Comparison of ENCODE assay signal across 1 cellular context in the genomic region with DNA sequence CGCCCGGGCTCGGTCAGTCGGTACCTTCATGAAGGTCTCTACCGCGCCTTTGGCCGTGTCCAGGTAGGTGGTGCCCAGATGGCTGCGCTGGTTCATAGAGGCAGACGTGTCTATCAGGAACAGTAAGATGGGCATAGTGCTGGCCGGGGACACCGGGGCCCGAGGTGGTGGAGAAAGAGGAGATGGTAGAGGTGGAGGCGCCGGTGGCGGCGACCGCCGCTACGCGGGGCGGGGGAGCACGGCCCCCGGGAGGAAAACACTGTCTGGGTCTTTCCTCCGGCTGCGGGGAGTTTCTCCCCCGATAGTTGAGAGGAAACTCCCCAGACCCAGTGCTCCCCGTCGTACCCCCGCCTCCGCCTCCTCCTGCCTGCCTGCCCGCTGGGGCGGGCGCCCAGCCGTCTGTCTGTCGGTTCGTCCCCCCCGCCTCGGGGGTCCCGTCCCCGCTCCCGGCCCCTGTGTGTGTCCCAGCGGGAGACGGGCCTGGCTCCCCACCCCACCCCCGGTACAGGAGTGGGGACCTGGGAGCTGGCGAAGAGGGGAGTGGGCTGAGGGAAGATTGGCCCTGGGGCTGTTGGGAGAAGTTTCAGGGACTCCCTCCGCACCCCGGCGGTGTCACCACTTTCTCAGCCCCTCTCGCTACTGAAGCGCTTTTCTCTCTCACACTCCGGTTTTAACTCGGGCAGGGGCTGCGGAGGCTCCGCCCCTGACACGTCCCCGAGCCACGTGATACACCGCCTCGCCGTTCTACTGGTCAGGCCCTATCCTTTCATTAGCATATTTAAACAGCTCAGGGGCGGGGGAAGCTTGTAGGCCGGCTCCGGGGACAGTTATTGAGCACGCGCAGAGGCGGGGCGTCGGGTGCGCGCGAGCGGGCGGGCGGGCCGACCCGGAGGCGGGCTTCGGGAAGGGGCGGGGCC.
TF ChIP-seq lines count a peak whose summit lies in the region.

A gene with protein sequence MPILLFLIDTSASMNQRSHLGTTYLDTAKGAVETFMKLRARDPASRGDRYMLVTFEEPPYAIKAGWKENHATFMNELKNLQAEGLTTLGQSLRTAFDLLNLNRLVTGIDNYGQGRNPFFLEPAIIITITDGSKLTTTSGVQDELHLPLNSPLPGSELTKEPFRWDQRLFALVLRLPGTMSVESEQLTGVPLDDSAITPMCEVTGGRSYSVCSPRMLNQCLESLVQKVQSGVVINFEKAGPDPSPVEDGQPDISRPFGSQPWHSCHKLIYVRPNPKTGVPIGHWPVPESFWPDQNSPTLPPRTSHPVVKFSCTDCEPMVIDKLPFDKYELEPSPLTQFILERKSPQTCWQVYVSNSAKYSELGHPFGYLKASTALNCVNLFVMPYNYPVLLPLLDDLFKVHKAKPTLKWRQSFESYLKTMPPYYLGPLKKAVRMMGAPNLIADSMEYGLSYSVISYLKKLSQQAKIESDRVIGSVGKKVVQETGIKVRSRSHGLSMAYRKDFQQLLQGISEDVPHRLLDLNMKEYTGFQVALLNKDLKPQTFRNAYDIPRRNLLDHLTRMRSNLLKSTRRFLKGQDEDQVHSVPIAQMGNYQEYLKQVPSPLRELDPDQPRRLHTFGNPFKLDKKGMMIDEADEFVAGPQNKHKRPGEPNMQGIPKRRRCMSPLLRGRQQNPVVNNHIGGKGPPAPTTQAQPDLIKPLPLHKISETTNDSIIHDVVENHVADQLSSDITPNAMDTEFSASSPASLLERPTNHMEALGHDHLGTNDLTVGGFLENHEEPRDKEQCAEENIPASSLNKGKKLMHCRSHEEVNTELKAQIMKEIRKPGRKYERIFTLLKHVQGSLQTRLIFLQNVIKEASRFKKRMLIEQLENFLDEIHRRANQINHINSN (minus strand): TSS at position 646 of the 917 bp plus-strand sequence. CDS start 511 bp downstream, at position 135.

TF ChIP-seq in HCT116, 20 proteins besides CTCF, POLR2A, EP300 and RAD21 (continued from another document):
- TF ChIP-seq ZBTB33 (IDR thresholded peaks at IDR 0.05; ENCODE audit: extremely low read depth, insufficient replicate concordance, low read length) = no peak
- TF ChIP-seq YY1 (IDR thresholded peaks at IDR 0.05; ENCODE audit: extremely low read depth, insufficient replicate concordance, low read depth, low read length) = peak; percentile 51
- no peak for TF ChIP-seq CBX3 (IDR thresholded peaks at IDR 0.05; ENCODE audit: low read depth)
- TF ChIP-seq ELF1 (IDR thresholded peaks at IDR 0.05; ENCODE audit: borderline replicate concordance, low read depth) = no peak
- peak; percentile 98 for TF ChIP-seq POLR2AphosphoS5 (IDR thresholded peaks at IDR 0.05; ENCODE audit: low read depth, low read length)
- TF ChIP-seq CEBPB (IDR thresholded peaks at IDR 0.05; ENCODE audit: low read depth) = no peak
- TF ChIP-seq, protein P1, sequence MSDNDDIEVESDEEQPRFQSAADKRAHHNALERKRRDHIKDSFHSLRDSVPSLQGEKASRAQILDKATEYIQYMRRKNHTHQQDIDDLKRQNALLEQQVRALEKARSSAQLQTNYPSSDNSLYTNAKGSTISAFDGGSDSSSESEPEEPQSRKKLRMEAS (IDR thresholded peaks at IDR 0.05) = no peak
- TF ChIP-seq SRF (IDR thresholded peaks at IDR 0.05; ENCODE audit: low read depth) = no peak
- TF ChIP-seq SP1 (IDR thresholded peaks at IDR 0.05; ENCODE audit: low read depth) = no peak
- TF ChIP-seq REST (IDR thresholded peaks at IDR 0.05; ENCODE audit: low read depth) = no peak
- no peak for TF ChIP-seq ZNF274 (IDR thresholded peaks at IDR 0.05; ENCODE audit: low read depth, low read length)
- TF ChIP-seq TCF7L2 (IDR thresholded peaks at IDR 0.05; ENCODE audit: borderline replicate concordance, extremely low read depth, insufficient read depth, insufficient read length) = no peak
- TF ChIP-seq EZH2 (IDR thresholded peaks at IDR 0.05) = no peak
